ENCODE assay signal across 9 cellular contexts in genomic region chr5:471750-472058, GRCh38. TPM values are rescaled to one million over a fixed set of nuclear protein-coding genes. Genes with fewer than 3 reads are reported as not detected.
DNase-seq lines count a peak whose midpoint lies in the region; FAIRE-seq and TF ChIP-seq lines count a peak whose summit lies in the region.
"Had no signal": no experiment of that assay in that cellular context is flagged by ENCODE, and none has a peak within 500 bp of the region (broad histone marks: within the 10 kb centered on the region; RNA-seq: fewer than 3 reads in every experiment).

No MANE protein-coding gene starts in this region.

- H3K27ac ChIP-seq in C4-2B = peak overlapping the region; percentile 100

- peaks cover 5% of the 10 kb centered on the region for H3K36me3 Mint-ChIP-seq in nephron progenitor cell (ENCODE audit: low read depth)

- peak overlapping the region; percentile 77 for H3K4me3 Mint-ChIP-seq in nephron progenitor cell

- TF ChIP-seq CTCF in C4-2B (conservative IDR thresholded peaks at IDR 0.05) (no peak), LNCaP clone FGC (IDR thresholded peaks at IDR 0.05; ENCODE audit: control insufficient read depth, extremely low read depth, insufficient read depth) (no peak), bronchial epithelial cell (IDR thresholded peaks at IDR 0.05; ENCODE audit: insufficient read depth, low read length, severe bottlenecking) (no peak), nephron progenitor cell (IDR thresholded peaks at IDR 0.05) (no peak)

- H3K27me3 ChIP-seq in bronchial epithelial cell (ENCODE audit: control insufficient read depth, insufficient read depth, low read length) = no peaks in the 10 kb centered on the region

- H3K36me3 ChIP-seq in bronchial epithelial cell (ENCODE audit: control insufficient read depth, insufficient read depth, low read length) = peaks cover under 1% of the 10 kb centered on the region

- DNase-seq in LNCaP clone FGC (ENCODE audit: low read depth) (no peak), bronchial epithelial cell (ENCODE audit: low read depth) (no peak), nephron progenitor cell (no peak), HCEC 1CT (no peak), NK-92 (lab: John Stamatoyannopoulos, UW; ENCODE audit: unreplicated experiment) (no peak), kidney tubule cell (ENCODE audit: low spot score) (no peak), NCI-H774 (lab: John Stamatoyannopoulos, UW) (no peak)
- DNase-seq: NK-92 treated with Interleukin-12 subunit alpha and Interleukin-12 subunit beta, amount 100 ng/mL, for 24 hours had no signal

- FAIRE-seq in bronchial epithelial cell (lab: Jason Lieb, UNC) = no peak

- no peak overlapping the region for H3K27ac Mint-ChIP-seq in nephron progenitor cell

- H3K27me3 Mint-ChIP-seq in nephron progenitor cell (ENCODE audit: low read depth, poor library complexity) = peaks cover 30% of the 10 kb centered on the region

- H3K4me1 Mint-ChIP-seq in nephron progenitor cell = peaks cover 17% of the 10 kb centered on the region

- no peaks in the 10 kb centered on the region for H3K9me3 Mint-ChIP-seq in nephron progenitor cell

- H3K4me3 ChIP-seq in LNCaP clone FGC (ENCODE audit: low read depth, low read length) (peak overlapping the region; percentile 88), bronchial epithelial cell (ENCODE audit: low read depth, low read length) (peak overlapping the region; percentile 77)

RNA-seq across cellular contexts. Expression of gene EXOC3, which starts 28.7 kb away (rescaled TPM):
- 37.5 and 42.4 TPM in 2 replicates for total RNA-seq in bronchial epithelial cell

RNA-seq across cellular contexts. Expression of gene SLC9A3, which starts 52.5 kb away (rescaled TPM):
- total RNA-seq in bronchial epithelial cell = 0.64 and 1.6 TPM in 2 replicates
